In genomic region chrX:130158311-130158710, GRCh38 we compare ENCODE assay signal across 24 cellular contexts. TPM values are rescaled to one million over a fixed set of nuclear protein-coding genes. Genes with fewer than 3 reads are reported as not detected.
DNase-seq lines count a peak whose midpoint lies in the region; ATAC-seq, FAIRE-seq and TF ChIP-seq lines count a peak whose summit lies in the region.
"Had no signal": no experiment of that assay in that cellular context is flagged by ENCODE, and none has a peak within 500 bp of the region (broad histone marks: within the 10 kb centered on the region; RNA-seq: fewer than 3 reads in every experiment).

No MANE protein-coding gene starts in this region.

- no peak for FAIRE-seq in GM12878 (lab: Jason Lieb, UNC)
- FAIRE-seq: A204.1, GM12891, GM18507, H54 had no signal

- H3K4me3 ChIP-seq in GM12878 (no peak overlapping the region), fibroblast of the aortic adventitia (ENCODE audit: low read depth, low read length) (no peak overlapping the region), heart right ventricle (no peak overlapping the region), osteoblast (ENCODE audit: insufficient read depth, low read length) (no peak overlapping the region)
- H3K4me3 ChIP-seq: BLaER1, HAP-1 had no signal

- H3K4me2 ChIP-seq in GM12878 (ENCODE audit: control insufficient read depth, insufficient read depth) = 0 out of 2 replicates have a peak overlapping the region, but pooled peaks have one; percentile 7
- no peak overlapping the region for H3K4me2 ChIP-seq in osteoblast (ENCODE audit: insufficient read depth, low read length)
- H3K4me2 ChIP-seq: BLaER1 had no signal

- no TSS peak for BruUV-seq in GM12878 (replicated peaks; lab: Mats Ljungman, UMichigan)

- 57% methylated on average over 2 of the region's 2 CpGs for WGBS in GM12878 (ENCODE audit: insufficient coverage, insufficient replicate concordance, low lambda C conversion rate, missing lambda C conversion rate)
- 63 to 94% methylated on average over 2 of the region's 2 CpGs for WGBS in heart right ventricle, 2 donors

- H3K27me3 ChIP-seq in GM12878 (replicated peaks in 1 of 2; ENCODE audit: control insufficient read depth in 2 of 2, insufficient read depth in 2 of 2, low read length in 1 of 2) = no peaks in the 10 kb centered on the region
- peaks cover 0 to 3% (median 0%) of the 10 kb centered on the region in 7 donors for H3K27me3 ChIP-seq in heart right ventricle
- H3K27me3 ChIP-seq in osteoblast (ENCODE audit: insufficient read depth, low read length) = no peaks in the 10 kb centered on the region

- ATAC-seq in GM12878 = no peak
- ATAC-seq in heart right ventricle = no peak
- ATAC-seq: CD8-positive, alpha-beta T cell had no signal

- intact Hi-C loops in GM12878 (cut with micrococcal nuclease; ENCODE audit: unreplicated experiment) = no loop called here
- intact Hi-C loops in heart right ventricle (cut with DNase I) = no loop called here

- H3K27ac ChIP-seq in GM12878 (ENCODE audit: control insufficient read depth, insufficient read depth) (no peak overlapping the region), heart right ventricle (no peak overlapping the region), osteoblast (ENCODE audit: low read depth, low read length) (no peak overlapping the region)
- H3K27ac ChIP-seq: 22Rv1, BLaER1, C4-2B had no signal

- TF ChIP-seq RAD21 in GM12878 (IDR thresholded peaks at IDR 0.05; ENCODE audit: insufficient read depth, low read depth, low read length) = no peak

- TF ChIP-seq POLR2A in GM12878 (IDR thresholded peaks at IDR 0.05; ENCODE audit: low read depth, low read length) = no peak

- no peak overlapping the region for H3K9ac ChIP-seq in GM12878 (ENCODE audit: control insufficient read depth, insufficient read depth, low read length)
- H3K9ac ChIP-seq: BLaER1 had no signal

- SMC1A ChIA-PET in GM12878 (lab: Charles Lee; ENCODE audit: uncharacterized antibody, unreplicated experiment) = interaction anchor here (0.8 to 1.3 kb wide), 3 partner anchors 14 to 30 kb away, joined by 3 to 8 read pairs (median 3); no protein-coding TSS in a partner anchor

- no peak overlapping the region for H2AFZ ChIP-seq in GM12878 (ENCODE audit: control insufficient read depth, low read depth, low read length)
- no peak overlapping the region for H2AFZ ChIP-seq in osteoblast (ENCODE audit: low read length)

- TF ChIP-seq EP300 in GM12878 (IDR thresholded peaks at IDR 0.05; ENCODE audit: borderline replicate concordance in 1 of 2, control insufficient read depth in 1 of 2, low read depth in 2 of 2, low read length in 2 of 2) = no peak

- RAD21 ChIA-PET in GM12878 (lab: Charles Lee; ENCODE audit: unreplicated experiment) = interaction anchor here (0.6 to 0.7 kb wide), 3 partner anchors 16 to 30 kb away, joined by 3 to 5 read pairs (median 3); no protein-coding TSS in a partner anchor

- DNase-seq in NCI-H82 (lab: John Stamatoyannopoulos, UW) (peak; percentile 1), NCI-H82 treated with DMSO at 0.1 percent for 48 hours (lab: John Stamatoyannopoulos, UW; ENCODE audit: unreplicated experiment) (no peak), NCI-H2171 (lab: John Stamatoyannopoulos, UW) (peak; percentile 29), GM12878 (ENCODE audit: low read depth, low spot score) (no peak), fibroblast of the aortic adventitia (ENCODE audit: low read depth) (peak; percentile 64), heart right ventricle (no peak), NCI-H1694 treated with DMSO at 0.1 percent for 48 hours (lab: John Stamatoyannopoulos, UW) (no peak), osteoblast (ENCODE audit: insufficient read length, low spot score, missing footprints) (no peak)
- DNase-seq: Caco-2; CD4-positive, CD25-positive, alpha-beta regulatory T cell; CD8-positive, alpha-beta T cell; DMS153; DND-41; GDM1; GOT3; HFFc6 had no signal

- POLR2A ChIA-PET in GM12878 (lab: Charles Lee) = interaction anchor here (0.6 kb wide), 1 partner anchor 53 kb away, joined by 3 read pairs; no protein-coding TSS in a partner anchor

- no peaks in the 10 kb centered on the region for H4K20me1 ChIP-seq in GM12878 (ENCODE audit: control insufficient read depth, insufficient read depth)
- H4K20me1 ChIP-seq in osteoblast (ENCODE audit: insufficient read depth, low read length) = no peaks in the 10 kb centered on the region

- H3K4me1 ChIP-seq in GM12878 (ENCODE audit: control insufficient read depth, insufficient read depth, low read length) = no peaks in the 10 kb centered on the region
- peaks cover 0 to 19% (median 2%) of the 10 kb centered on the region in 9 donors for H3K4me1 ChIP-seq in heart right ventricle
- H3K4me1 ChIP-seq in osteoblast (ENCODE audit: insufficient read depth, low read length) = no peaks in the 10 kb centered on the region
- H3K4me1 ChIP-seq: Caco-2 had no signal

- CTCF ChIA-PET in GM12878 (lab: Yijun Ruan, JAX) = interaction anchor here (1.2 to 1.8 kb wide), 3 partner anchors 10 to 77 kb away, joined by 3 to 7 read pairs (median 4); no protein-coding TSS in a partner anchor

- TF ChIP-seq CTCF in GM12878 (IDR thresholded peaks at IDR 0.05 in 2 of 3, conservative IDR thresholded peaks at IDR 0.05 in 1 of 3; ENCODE audit: control insufficient read depth in 2 of 3, extremely low read depth in 1 of 3, insufficient read depth in 1 of 3, low read depth in 3 of 3, low read length in 3 of 3) (no peak), fibroblast of the aortic adventitia (IDR thresholded peaks at IDR 0.05; ENCODE audit: insufficient read depth, low read length) (no peak), heart right ventricle (IDR thresholded peaks at IDR 0.05) (no peak), osteoblast (IDR thresholded peaks at IDR 0.05; ENCODE audit: extremely low read depth, low read depth, low read length) (no peak)

- in situ Hi-C loops in GM12878 (cut with MboI) = no loop called here

- H3K79me2 ChIP-seq in GM12878 (ENCODE audit: control insufficient read depth, insufficient read depth, low read length) (peaks cover 12% of the 10 kb centered on the region), osteoblast (ENCODE audit: insufficient read depth, low read length) (peaks cover 17% of the 10 kb centered on the region)

- H3K36me3 ChIP-seq in GM12878 (ENCODE audit: control insufficient read depth in 2 of 2, insufficient read depth in 2 of 2, low read length in 1 of 2) = peaks cover 0 to 3% of the 10 kb centered on the region in 2 experiments; a peak in 1 of 4 replicates
- peaks cover 0 to 17% (median 0%) of the 10 kb centered on the region in 9 donors for H3K36me3 ChIP-seq in heart right ventricle
- no peaks in the 10 kb centered on the region for H3K36me3 ChIP-seq in osteoblast (ENCODE audit: insufficient read depth, low read length)
- H3K36me3 ChIP-seq: BLaER1 had no signal

- H3K9me3 ChIP-seq in GM12878 (replicated peaks; ENCODE audit: control insufficient read depth, insufficient read depth, low read length) (no peaks in the 10 kb centered on the region), heart right ventricle (no peaks in the 10 kb centered on the region), osteoblast (ENCODE audit: low read depth, low read length) (no peaks in the 10 kb centered on the region)
- H3K9me3 ChIP-seq: BLaER1, Caco-2, HAP-1 had no signal

RNA-seq across cellular contexts. Expression of gene AIFM1, which starts 7.3 kb away (rescaled TPM):
- 11.4 and 12.3 TPM in 2 replicates for total RNA-seq in GM12878 (2013; cell fraction: nucleolus; rRNA removed)
- total RNA-seq in GM12878 (2014; rRNA removed) (47.3 and 50.5 TPM in 2 replicates), GM12878 (2014; rRNA removed; fragmentation: Illumina TruSeq; extraction: Trizol) (87.0 and 92.5 TPM in 2 replicates), GM12878 (2021) (77.5 and 80.9 TPM in 2 replicates), fibroblast of the aortic adventitia (ENCODE audit: low replicate concordance) (18.1 and 20.9 TPM in 2 replicates), heart right ventricle (100 to 1,000 TPM in 9 of 10 donors, 10 to 100 TPM in 1; 93.8 to 165 (median 142) TPM), osteoblast (13.8 and 15.2 TPM in 2 replicates)
- 35.4 TPM for polyA plus RNA-seq in GM12878 (2011; ENCODE audit: low read depth)
- polyA plus RNA-seq in GM12878 (2011; rRNA removed) (76.2 and 86.8 TPM in 2 replicates), GM12878 (2014; fragmentation: Illumina TruSeq; extraction: Trizol) (99.1 and 116 TPM in 2 replicates), GM12878 (2014; fragmentation: Nextera tagmentation; extraction: Ambion mirVana) (10 to 100 TPM; 44.2 to 78.0 TPM), GM12878 (2014; rRNA removed) (72.4 and 82.0 TPM in 2 replicates), GM12878 (2016; fragmentation: Nextera tagmentation; extraction: Ambion mirVana) (100 to 1,000 TPM; 121 TPM), heart right ventricle (100 to 1,000 TPM in 1 of 2 donors, 10 to 100 TPM in 1; 99.4 to 114 TPM)
- polyA plus RNA-seq in GM12878 (2011; cell fraction: cytosol; rRNA removed) = 51.8 and 55.7 TPM in 2 replicates
- polyA plus RNA-seq in GM12878 (2011; cell fraction: nucleus; rRNA removed) = 66.0 and 72.4 TPM in 2 replicates
- polyA plus RNA-seq in GM12878 (2012) = 34.0 and 38.0 TPM in 2 replicates
- 45.5 and 46.7 TPM in 2 replicates for polyA minus RNA-seq in GM12878 (2011; rRNA and poly(A)+ RNA removed)
- 20.0 and 21.1 TPM in 2 replicates for polyA minus RNA-seq in GM12878 (2011; cell fraction: cytosol; rRNA and poly(A)+ RNA removed)
- 9.8 and 12.2 TPM in 2 replicates for polyA minus RNA-seq in GM12878 (2011; cell fraction: nucleus; rRNA and poly(A)+ RNA removed)

RNA-seq across cellular contexts. Expression of gene RAB33A, which starts 13.5 kb away (rescaled TPM):
- total RNA-seq in GM12878 (2013; cell fraction: nucleolus; rRNA removed) = 7.0 and 7.1 TPM in 2 replicates
- total RNA-seq in GM12878 (2014; rRNA removed) = 37.1 and 39.7 TPM in 2 replicates
- total RNA-seq in GM12878 (2014; rRNA removed; fragmentation: Illumina TruSeq; extraction: Trizol) = 19.1 and 19.8 TPM in 2 replicates
- total RNA-seq in GM12878 (2021) = 21.8 and 24.4 TPM in 2 replicates
- polyA plus RNA-seq in GM12878 (2011; ENCODE audit: low read depth) = 14.7 TPM
- 48.6 and 67.3 TPM in 2 replicates for polyA plus RNA-seq in GM12878 (2011; rRNA removed)
- 66.1 and 82.2 TPM in 2 replicates for polyA plus RNA-seq in GM12878 (2011; cell fraction: cytosol; rRNA removed)
- polyA plus RNA-seq in GM12878 (2011; cell fraction: nucleus; rRNA removed) = 30.0 and 48.6 TPM in 2 replicates
- 22.3 and 27.9 TPM in 2 replicates for polyA plus RNA-seq in GM12878 (2012)
- 30.5 and 38.5 TPM in 2 replicates for polyA plus RNA-seq in GM12878 (2014; fragmentation: Illumina TruSeq; extraction: Trizol)
- 10 to 100 TPM in 1 of 2 experiments, 1 to 10 TPM in 1; 6.3 to 14.7 TPM for polyA plus RNA-seq in GM12878 (2014; fragmentation: Nextera tagmentation; extraction: Ambion mirVana)
- 38.5 and 40.5 TPM in 2 replicates for polyA plus RNA-seq in GM12878 (2014; rRNA removed)
- 10 to 100 TPM; 36.2 to 37.3 TPM for polyA plus RNA-seq in GM12878 (2016; fragmentation: Nextera tagmentation; extraction: Ambion mirVana)
- 69.5 and 71.9 TPM in 2 replicates for polyA minus RNA-seq in GM12878 (2011; rRNA and poly(A)+ RNA removed)
- 14.0 and 14.5 TPM in 2 replicates for polyA minus RNA-seq in GM12878 (2011; cell fraction: cytosol; rRNA and poly(A)+ RNA removed)
- polyA minus RNA-seq in GM12878 (2011; cell fraction: nucleus; rRNA and poly(A)+ RNA removed) = 11.6 and 17.7 TPM in 2 replicates
- total RNA-seq in fibroblast of the aortic adventitia (ENCODE audit: low replicate concordance) = 3.0 TPM in 1 of 2 replicates, not detected in the other
- 1 to 10 TPM in 8 of 10 donors, under 1 TPM in 2; 0.32 to 4.6 (median 1.6) TPM for total RNA-seq in heart right ventricle
- polyA plus RNA-seq in heart right ventricle = 1 to 10 TPM in 1 of 2 donors, under 1 TPM in 1; 0.22 to 3.6 TPM
- total RNA-seq in osteoblast = 6.2 and 8.0 TPM in 2 replicates
- total RNA-seq: Caco-2 had no signal

RNA-seq across cellular contexts. Expression of gene ELF4, which starts 48.0 kb away (rescaled TPM):
- total RNA-seq in GM12878 (2013; cell fraction: nucleolus; rRNA removed) = 14.4 and 16.4 TPM in 2 replicates
- total RNA-seq in GM12878 (2014; rRNA removed) (22.9 and 25.8 TPM in 2 replicates), GM12878 (2014; rRNA removed; fragmentation: Illumina TruSeq; extraction: Trizol) (12.3 and 13.8 TPM in 2 replicates), GM12878 (2021) (34.4 and 35.1 TPM in 2 replicates), fibroblast of the aortic adventitia (ENCODE audit: low replicate concordance) (9.6 and 16.6 TPM in 2 replicates), heart right ventricle (1 to 10 TPM; 1.8 to 8.6 (median 2.7) TPM), osteoblast (24.8 and 25.0 TPM in 2 replicates)
- 17.4 TPM for polyA plus RNA-seq in GM12878 (2011; ENCODE audit: low read depth)
- polyA plus RNA-seq in GM12878 (2011; rRNA removed) (15.7 and 33.0 TPM in 2 replicates), GM12878 (2014; fragmentation: Illumina TruSeq; extraction: Trizol) (32.3 and 36.7 TPM in 2 replicates), GM12878 (2014; fragmentation: Nextera tagmentation; extraction: Ambion mirVana) (1 to 10 TPM; 4.0 to 5.2 TPM), GM12878 (2014; rRNA removed) (24.7 and 27.3 TPM in 2 replicates), GM12878 (2016; fragmentation: Nextera tagmentation; extraction: Ambion mirVana) (10 to 100 TPM; 19.3 to 20.4 TPM), heart right ventricle (1 to 10 TPM; 1.8 to 4.1 TPM)
- polyA plus RNA-seq in GM12878 (2011; cell fraction: cytosol; rRNA removed) = 35.0 and 43.1 TPM in 2 replicates
- 28.0 and 31.1 TPM in 2 replicates for polyA plus RNA-seq in GM12878 (2011; cell fraction: nucleus; rRNA removed)
- polyA plus RNA-seq in GM12878 (2012) = 24.3 and 24.6 TPM in 2 replicates
- polyA minus RNA-seq in GM12878 (2011; rRNA and poly(A)+ RNA removed) = 39.8 and 47.5 TPM in 2 replicates
- 21.8 and 27.7 TPM in 2 replicates for polyA minus RNA-seq in GM12878 (2011; cell fraction: cytosol; rRNA and poly(A)+ RNA removed)
- 7.3 and 10.4 TPM in 2 replicates for polyA minus RNA-seq in GM12878 (2011; cell fraction: nucleus; rRNA and poly(A)+ RNA removed)

Comparison
In these comparisons a context has a peak if more than half of its experiments do, and no peak if none do; other contexts are left out.
1. DNase-seq: peak in NCI-H82 (single experiment), NCI-H2171 (single experiment) and fibroblast of the aortic adventitia (single experiment); none in NCI-H82 treated with DMSO at 0.1 percent for 48 hours (single experiment), GM12878 (single experiment), heart right ventricle (0 of 2), NCI-H1694 treated with DMSO at 0.1 percent for 48 hours (single experiment) and osteoblast (single experiment).